In the genomic region with DNA sequence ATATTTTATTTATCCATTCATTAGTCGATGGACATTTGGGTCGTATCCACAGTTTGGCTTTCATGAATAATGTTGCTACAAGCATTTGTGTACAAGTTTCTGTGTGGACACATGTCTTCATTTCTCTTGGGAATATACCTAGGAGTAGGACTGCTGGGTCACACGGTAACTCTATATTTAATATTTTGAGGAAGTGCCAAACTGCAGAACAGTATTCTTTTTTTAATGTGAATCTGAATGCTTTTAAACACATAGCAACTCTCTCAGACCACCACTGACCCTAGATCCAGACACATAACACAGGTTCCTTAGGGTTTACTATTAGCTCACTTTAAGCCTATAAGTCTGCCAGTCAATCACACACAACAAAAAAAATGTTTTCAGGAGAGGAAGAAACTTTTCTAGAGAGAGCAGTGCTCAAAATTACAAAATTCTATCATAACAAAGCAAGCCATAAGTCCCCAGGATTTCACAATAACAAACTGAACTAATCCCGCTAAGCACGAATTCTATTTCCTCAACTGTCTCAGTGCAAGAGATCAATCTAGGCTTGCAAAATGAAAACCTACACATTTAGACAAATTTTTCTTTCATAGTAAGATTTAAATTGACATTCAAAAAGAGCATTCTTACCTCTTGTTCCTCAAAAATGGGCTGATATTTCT, we compare ENCODE assay signal across 20 cellular contexts. TPM values are rescaled to one million over a fixed set of nuclear protein-coding genes. Genes with fewer than 3 reads are reported as not detected.
"Had no signal": no experiment of that assay in that cellular context is flagged by ENCODE, and none has a peak within 500 bp of the region (broad histone marks: within the 10 kb centered on the region; RNA-seq: fewer than 3 reads in every experiment).

No MANE protein-coding gene starts in this region.

- H3K79me2 ChIP-seq: hepatocyte had no signal

- H3K4me1 ChIP-seq: adrenal gland, lower lobe of right lung, psoas muscle had no signal

- H3K27ac ChIP-seq: adrenal gland, hepatocyte, lower lobe of right lung, psoas muscle, skin epidermis had no signal

- H3K27ac Mint-ChIP-seq: activated naive CD4-positive, alpha-beta T cell treated with anti-CD3 and anti-CD28 coated beads, Interleukin-2, amount 50 U/mL, for 24 hours; naive thymus-derived CD8-positive, alpha-beta T cell; stimulated activated naive CD8-positive, alpha-beta T cell treated with anti-CD3 and anti-CD28 coated beads, Interleukin-15, amount 100 ng/mL, for 72 hours had no signal

- H2AFZ ChIP-seq: hepatocyte had no signal

- H3K36me3 ChIP-seq: adrenal gland had no signal

- H3K9me3 ChIP-seq: adrenal gland, lower lobe of right lung, psoas muscle had no signal

- H3K4me3 ChIP-seq: adrenal gland, hepatocyte, lower lobe of right lung, psoas muscle, skin epidermis had no signal

- H3K27me3 ChIP-seq: adrenal gland, hepatocyte had no signal

- DNase-seq: activated CD4-positive, alpha-beta T cell treated with anti-CD3 and anti-CD28 coated beads, Interleukin-2, amount 50 U/mL, for 48 hours; activated gamma-delta T cell; adrenal gland; dermis blood vessel endothelial cell; effector memory CD8-positive, alpha-beta T cell; foreskin fibroblast; islet precursor cell; lower lobe of right lung; naive thymus-derived CD8-positive, alpha-beta T cell; psoas muscle; right cardiac atrium; stimulated activated CD4-positive, alpha-beta T cell treated with anti-CD3 and anti-CD28 coated beads, Interleukin-15, amount 100 ng/mL, for 24 hours; stimulated activated CD4-positive, alpha-beta T cell treated with anti-CD3 and anti-CD28 coated beads, Interleukin-2, amount 100 ng/mL, for 48 hours; stimulated activated naive CD8-positive, alpha-beta T cell treated with anti-CD3 and anti-CD28 coated beads, Interleukin-15, amount 100 ng/mL, for 72 hours; trophoblast cell had no signal

- H3K27me3 Mint-ChIP-seq: activated naive CD4-positive, alpha-beta T cell treated with anti-CD3 and anti-CD28 coated beads, Interleukin-2, amount 50 U/mL, for 24 hours; effector memory CD8-positive, alpha-beta T cell; naive thymus-derived CD8-positive, alpha-beta T cell; stimulated activated naive CD8-positive, alpha-beta T cell treated with anti-CD3 and anti-CD28 coated beads, Interleukin-15, amount 100 ng/mL, for 72 hours had no signal

- H3K4me1 Mint-ChIP-seq: activated naive CD4-positive, alpha-beta T cell treated with anti-CD3 and anti-CD28 coated beads, Interleukin-2, amount 50 U/mL, for 24 hours; stimulated activated naive CD8-positive, alpha-beta T cell treated with anti-CD3 and anti-CD28 coated beads, Interleukin-15, amount 100 ng/mL, for 72 hours had no signal

- ATAC-seq: effector memory CD8-positive, alpha-beta T cell; lower lobe of right lung; naive thymus-derived CD8-positive, alpha-beta T cell; psoas muscle; right cardiac atrium; stimulated activated naive CD8-positive, alpha-beta T cell treated with anti-CD3 and anti-CD28 coated beads, Interleukin-15, amount 100 ng/mL, for 72 hours had no signal

- H3K4me2 ChIP-seq: hepatocyte had no signal

- H3K4me3 Mint-ChIP-seq: activated naive CD4-positive, alpha-beta T cell treated with anti-CD3 and anti-CD28 coated beads, Interleukin-2, amount 50 U/mL, for 24 hours; effector memory CD8-positive, alpha-beta T cell; naive thymus-derived CD8-positive, alpha-beta T cell; stimulated activated naive CD8-positive, alpha-beta T cell treated with anti-CD3 and anti-CD28 coated beads, Interleukin-15, amount 100 ng/mL, for 72 hours had no signal

- H3K9me3 Mint-ChIP-seq: activated naive CD4-positive, alpha-beta T cell treated with anti-CD3 and anti-CD28 coated beads, Interleukin-2, amount 50 U/mL, for 24 hours; effector memory CD8-positive, alpha-beta T cell; stimulated activated naive CD8-positive, alpha-beta T cell treated with anti-CD3 and anti-CD28 coated beads, Interleukin-15, amount 100 ng/mL, for 72 hours had no signal

RNA-seq across cellular contexts. Expression of a gene that starts 41.8 kb away (rescaled TPM):
- total RNA-seq: mesenteric fat pad; naive thymus-derived CD8-positive, alpha-beta T cell; osteocyte; right cardiac atrium had no signal
- polyA plus RNA-seq: naive thymus-derived CD8-positive, alpha-beta T cell; right cardiac atrium had no signal

RNA-seq across cellular contexts. Expression of a gene that starts 56.9 kb away (rescaled TPM):
- total RNA-seq: osteocyte had no signal
